ENCODE assay signal across 8 cellular contexts in the genomic region with DNA sequence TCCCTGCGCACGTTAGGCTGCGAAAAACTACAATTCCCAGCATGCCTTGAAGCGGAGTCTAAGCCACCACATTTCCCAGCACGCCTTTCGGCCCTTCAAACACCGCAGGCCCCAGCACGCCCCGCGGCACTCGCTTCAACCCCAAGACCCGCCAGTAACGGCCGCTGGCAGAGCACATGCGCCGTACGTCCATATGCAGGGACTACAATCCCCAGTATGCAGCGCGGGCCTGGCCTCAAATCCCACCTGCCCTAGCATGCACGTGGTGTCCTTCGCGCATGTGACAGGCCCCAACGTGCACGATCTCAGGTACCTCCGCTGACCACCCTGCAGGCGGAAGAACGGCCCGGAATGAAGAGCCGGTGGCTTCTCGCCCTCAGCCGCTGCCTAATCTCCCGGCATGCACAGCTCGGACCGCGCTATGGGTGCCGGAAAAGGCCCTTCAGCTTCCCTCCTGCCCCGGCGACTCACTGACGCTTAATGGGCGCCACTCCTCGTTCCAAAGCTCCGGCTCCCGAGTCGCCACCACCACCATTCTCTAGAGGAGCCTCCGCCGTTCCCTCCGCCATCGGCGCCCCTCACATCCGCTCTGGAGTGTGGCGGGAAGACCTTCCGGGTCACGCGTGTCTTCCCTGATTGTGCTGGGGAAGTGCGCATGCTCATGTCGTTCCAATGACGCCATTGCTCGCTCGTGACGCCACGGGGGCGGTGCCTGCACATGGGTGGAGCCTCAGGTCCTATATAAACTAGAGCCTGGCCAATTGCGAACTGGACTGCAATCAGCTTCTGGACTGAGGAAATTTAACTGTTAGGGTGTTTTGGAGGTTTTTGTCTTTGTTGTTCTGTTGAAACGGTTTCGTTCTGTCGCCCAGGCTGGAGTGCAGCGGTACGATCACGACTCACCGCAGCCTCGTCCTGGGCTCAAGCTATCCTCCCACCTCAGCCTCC. TPM values are rescaled to one million over a fixed set of nuclear protein-coding genes. Genes with fewer than 3 reads are reported as not detected.
DNase-seq lines count a peak whose midpoint lies in the region; ATAC-seq and TF ChIP-seq lines count a peak whose summit lies in the region.

TSS of gene DUS3L (minus strand) at position 591 of the 948 bp plus-strand sequence. CDS start at position 569, 22 bp downstream.

- H3K4me1 ChIP-seq in adipocyte (ENCODE audit: control insufficient read depth, insufficient read depth, low read length) (peaks cover 8% of the 10 kb centered on the region), cardiac muscle cell (ENCODE audit: low read depth) (no peaks in the 10 kb centered on the region), parathyroid adenoma (no peaks in the 10 kb centered on the region), tibial nerve (peaks cover 0 to 9% (median 2%) of the 10 kb centered on the region in 4 donors)

- H3K4me3 ChIP-seq in GM12875 (ENCODE audit: low read depth, low read length) (peak within 1 kb of the TSS; percentile 86), adipocyte (ENCODE audit: low read length) (peak within 1 kb of the TSS; percentile 93), cardiac muscle cell (peak within 1 kb of the TSS; percentile 56), parathyroid adenoma (ENCODE audit: low read depth, low read length) (peak within 1 kb of the TSS; percentile 90), tibial nerve (peak within 1 kb of the TSS; percentile 63 to 86 (median 78))

- H3K9me3 ChIP-seq in adipocyte (ENCODE audit: control insufficient read depth, low read length) = no peaks in the 10 kb centered on the region
- H3K9me3 ChIP-seq in cardiac muscle cell (ENCODE audit: low read depth) = no peaks in the 10 kb centered on the region
- no peaks in the 10 kb centered on the region for H3K9me3 ChIP-seq in parathyroid adenoma (ENCODE audit: control insufficient read depth, low read length)
- H3K9me3 ChIP-seq in tibial nerve = no peaks in the 10 kb centered on the region

- DNase-seq in NCI-H1436 (lab: John Stamatoyannopoulos, UW) = peak; percentile 95
- peak; percentile 94 for DNase-seq in T follicular helper cell (ENCODE audit: low read depth)
- peak; percentile 99 for DNase-seq in adipocyte (ENCODE audit: low read depth)
- DNase-seq in cardiac muscle cell (ENCODE audit: low read depth in 1 of 2, low spot score in 1 of 2) = peak; percentile 99
- DNase-seq in tibial nerve (ENCODE audit: low spot score in 2 of 2) = peak; percentile 92 to 94

- peak within 1 kb of the TSS; percentile 97 for H3K9ac ChIP-seq in adipocyte (ENCODE audit: low read length)
- no peak within 1 kb of the TSS for H3K9ac ChIP-seq in parathyroid adenoma

- H3K4me2 ChIP-seq in parathyroid adenoma (ENCODE audit: low read length) = peak within 1 kb of the TSS; percentile 76

- no peak for TF ChIP-seq CTCF in GM12875 (IDR thresholded peaks at IDR 0.05; ENCODE audit: borderline replicate concordance, insufficient read depth, low read depth, low read length)
- TF ChIP-seq CTCF in cardiac muscle cell (IDR thresholded peaks at IDR 0.05; ENCODE audit: low read depth, low read length) = no peak
- no peak for TF ChIP-seq CTCF in parathyroid adenoma (IDR thresholded peaks at IDR 0.05)
- peak in 2 of 5 experiments; percentile 33 to 42 for TF ChIP-seq CTCF in tibial nerve (IDR thresholded peaks at IDR 0.05)

- 13 to 20% methylated on average over 40 to 60 of the region's 71 CpGs for WGBS in tibial nerve, 2 donors

- no peaks in the 10 kb centered on the region for H3K27me3 ChIP-seq in adipocyte (replicated peaks; ENCODE audit: control insufficient read depth, insufficient read depth, low read length)
- H3K27me3 ChIP-seq in cardiac muscle cell = no peaks in the 10 kb centered on the region
- H3K27me3 ChIP-seq in parathyroid adenoma (ENCODE audit: control insufficient read depth, insufficient read depth, low read length) = no peaks in the 10 kb centered on the region
- no peaks in the 10 kb centered on the region for H3K27me3 ChIP-seq in tibial nerve

- H2AFZ ChIP-seq in parathyroid adenoma = peak within 1 kb of the TSS; percentile 87

- H3K79me2 ChIP-seq in parathyroid adenoma = no peaks in the 10 kb centered on the region

- H3K27ac ChIP-seq in cardiac muscle cell = peak within 1 kb of the TSS; percentile 96
- peak within 1 kb of the TSS; percentile 87 for H3K27ac ChIP-seq in parathyroid adenoma
- peak within 1 kb of the TSS; percentile 94 to 98 (median 96) for H3K27ac ChIP-seq in tibial nerve

- peak; percentile 72 to 87 for TF ChIP-seq EP300 in tibial nerve (IDR thresholded peaks at IDR 0.05)

- peak; percentile 94 for ATAC-seq in HG02798 (IDR thresholded peaks at IDR 0.05; ENCODE audit: poor library complexity, unreplicated experiment)

- H3K36me3 ChIP-seq in adipocyte (ENCODE audit: control insufficient read depth, insufficient read depth, low read length, severe bottlenecking) = peaks cover 42% of the 10 kb centered on the region
- peaks cover 16% of the 10 kb centered on the region for H3K36me3 ChIP-seq in cardiac muscle cell
- H3K36me3 ChIP-seq in parathyroid adenoma (ENCODE audit: control insufficient read depth, insufficient read depth, low read length) = no peaks in the 10 kb centered on the region
- H3K36me3 ChIP-seq in tibial nerve = peaks cover 3 to 42% (median 21%) of the 10 kb centered on the region in 3 donors

- TF ChIP-seq POLR2A in tibial nerve (IDR thresholded peaks at IDR 0.05) = peak in 1 of 2 donors; percentile 62

RNA-seq across cellular contexts. Expression of gene DUS3L, which starts in this region (rescaled TPM):
- 40.9 and 43.4 TPM in 2 replicates for total RNA-seq in cardiac muscle cell
- 25.0 and 39.1 TPM in 2 replicates for polyA plus RNA-seq in cardiac muscle cell
- total RNA-seq in tibial nerve = 10 to 100 TPM; 33.2 to 75.9 (median 54.2) TPM

Comparison
In these comparisons a context has a peak if more than half of its experiments do, and no peak if none do; other contexts are left out.
1. Peak in every context shown above with its lines: DNase-seq, ATAC-seq, H3K4me3 ChIP-seq and H3K27ac ChIP-seq.